35 cellular contexts compared by ENCODE assay signal in the genomic region with DNA sequence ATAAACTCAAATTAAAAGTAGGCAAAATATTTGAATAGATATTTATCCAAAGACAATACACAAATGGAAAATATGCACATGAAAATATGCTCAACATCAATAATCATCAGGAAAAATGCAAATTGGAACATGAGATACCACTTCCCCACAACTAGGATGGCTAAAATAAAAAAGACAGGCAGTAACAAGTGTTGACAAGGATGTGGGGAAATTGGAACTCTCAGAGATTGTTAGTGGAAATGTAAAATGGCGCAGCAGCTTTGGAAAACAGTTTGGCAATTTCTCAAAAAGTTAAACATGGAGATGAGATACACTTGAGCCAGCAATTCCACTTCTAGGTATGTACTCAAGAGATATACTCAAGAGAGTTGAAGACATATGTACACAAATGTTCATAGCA. TPM values are rescaled to one million over a fixed set of nuclear protein-coding genes. Genes with fewer than 3 reads are reported as not detected.
DNase-seq lines count a peak whose midpoint lies in the region; ATAC-seq, FAIRE-seq and TF ChIP-seq lines count a peak whose summit lies in the region.
"Had no signal": no experiment of that assay in that cellular context is flagged by ENCODE, and none has a peak within 500 bp of the region (broad histone marks: within the 10 kb centered on the region; RNA-seq: fewer than 3 reads in every experiment).

No MANE protein-coding gene starts in this region.

- POLR2A ChIA-PET in K562 (lab: Yijun Ruan, JAX) (interaction anchor here (0.9 kb wide), 1 partner anchor 11 kb away, joined by 3 read pairs; no protein-coding TSS in a partner anchor), endothelial cell of umbilical vein (lab: Charles Lee) (no interaction called here)

- H3K9ac ChIP-seq in K562 (ENCODE audit: insufficient read depth in 1 of 2, low read depth in 2 of 2, low read length in 2 of 2) = no peak overlapping the region
- H3K9ac ChIP-seq in endothelial cell of umbilical vein (replicated peaks; ENCODE audit: extremely low read depth, insufficient read depth, low read length) = no peak overlapping the region
- H3K9ac ChIP-seq: BLaER1; BLaER1 treated with 17β-estradiol and CSF1 and Interleukin-3, amounts not matched to agents 10 nM and 100 nM had no signal

- H3K36me3 ChIP-seq in K562 (ENCODE audit: control insufficient read depth, insufficient read depth, low read length) (no peaks in the 10 kb centered on the region), endothelial cell of umbilical vein (ENCODE audit: control insufficient read depth in 2 of 2, extremely low read depth in 1 of 2, insufficient read depth in 2 of 2, low read length in 2 of 2) (peaks cover 0 to 3% of the 10 kb centered on the region in 2 experiments), sigmoid colon (peaks cover 0 to 20% (median 8%) of the 10 kb centered on the region in 4 donors)
- H3K36me3 ChIP-seq: BE2C had no signal

- H3K9me1 ChIP-seq in K562 (ENCODE audit: control insufficient read depth, insufficient read depth, low read length) = no peaks in the 10 kb centered on the region
- no peaks in the 10 kb centered on the region for H3K9me1 ChIP-seq in endothelial cell of umbilical vein (replicated peaks; ENCODE audit: control insufficient read depth, extremely low read depth, insufficient read depth, low read length)

- H3K9me3 Mint-ChIP-seq in activated naive CD8-positive, alpha-beta T cell treated with anti-CD3 and anti-CD28 coated beads, Interleukin-2, amount 50 U/mL, for 24 hours = no peaks in the 10 kb centered on the region
- H3K9me3 Mint-ChIP-seq: CD14-positive monocyte; CD4-positive, alpha-beta memory T cell; CD4-positive, alpha-beta T cell; CD4-positive, CD25-positive, alpha-beta regulatory T cell; CD8-positive, alpha-beta memory T cell; CD8-positive, alpha-beta T cell had no signal

- no peak for ATAC-seq in K562
- no peak for ATAC-seq in activated naive CD8-positive, alpha-beta T cell treated with anti-CD3 and anti-CD28 coated beads, Interleukin-2, amount 50 U/mL, for 24 hours
- ATAC-seq: A549; CD8-positive, alpha-beta T cell had no signal

- no peak for TF ChIP-seq RAD21 in K562 (CRISPR knock-in tag; conservative IDR thresholded peaks at IDR 0.05 in 1 of 2, IDR thresholded peaks at IDR 0.05 in 1 of 2)

- no peak overlapping the region for H3K4me3 Mint-ChIP-seq in activated naive CD8-positive, alpha-beta T cell treated with anti-CD3 and anti-CD28 coated beads, Interleukin-2, amount 50 U/mL, for 24 hours
- H3K4me3 Mint-ChIP-seq: B cell; CD14-positive monocyte; CD4-positive, alpha-beta memory T cell; CD4-positive, alpha-beta T cell; CD4-positive, CD25-positive, alpha-beta regulatory T cell; CD8-positive, alpha-beta memory T cell; CD8-positive, alpha-beta T cell had no signal

- H3K9me3 ChIP-seq in K562 (replicated peaks; ENCODE audit: control insufficient read depth, insufficient read depth, low read depth, low read length) (no peaks in the 10 kb centered on the region), endothelial cell of umbilical vein (replicated peaks; ENCODE audit: control insufficient read depth, insufficient read depth, low read length) (no peaks in the 10 kb centered on the region), sigmoid colon (no peaks in the 10 kb centered on the region)
- H3K9me3 ChIP-seq: A549; BE2C; BLaER1; BLaER1 treated with 17β-estradiol and CSF1 and Interleukin-3, amounts not matched to agents 10 nM and 100 nM; Caco-2 had no signal

- peaks cover 0 to 10% of the 10 kb centered on the region in 2 experiments; a peak in 3 of 5 replicates for H3K27me3 ChIP-seq in K562 (ENCODE audit: control insufficient read depth in 2 of 2, insufficient read depth in 2 of 2, low read length in 2 of 2)
- no peaks in the 10 kb centered on the region for H3K27me3 ChIP-seq in endothelial cell of umbilical vein (ENCODE audit: control insufficient read depth in 2 of 2, insufficient read depth in 2 of 2, low read length in 2 of 2)
- no peaks in the 10 kb centered on the region for H3K27me3 ChIP-seq in sigmoid colon
- H3K27me3 ChIP-seq: BE2C; BLaER1; BLaER1 treated with 17β-estradiol and CSF1 and Interleukin-3, amounts not matched to agents 10 nM and 100 nM had no signal

- in situ Hi-C loops in K562 (cut with MboI) = no loop called here

- TF ChIP-seq POLR2A in K562 (conservative IDR thresholded peaks at IDR 0.05) = no peak
- no peak for TF ChIP-seq POLR2A in endothelial cell of umbilical vein (IDR thresholded peaks at IDR 0.05; ENCODE audit: low read depth, low read length)
- TF ChIP-seq POLR2A in sigmoid colon (IDR thresholded peaks at IDR 0.05) = no peak

- no peaks in the 10 kb centered on the region for H3K36me3 Mint-ChIP-seq in activated naive CD8-positive, alpha-beta T cell treated with anti-CD3 and anti-CD28 coated beads, Interleukin-2, amount 50 U/mL, for 24 hours (ENCODE audit: low read depth)
- H3K36me3 Mint-ChIP-seq: CD4-positive, alpha-beta memory T cell; CD4-positive, CD25-positive, alpha-beta regulatory T cell; CD8-positive, alpha-beta memory T cell; CD8-positive, alpha-beta T cell had no signal

- H3K79me2 ChIP-seq in K562 (ENCODE audit: control insufficient read depth, insufficient read depth, low read length) (no peaks in the 10 kb centered on the region), endothelial cell of umbilical vein (ENCODE audit: control insufficient read depth, insufficient read depth, low read length) (peaks cover 57% of the 10 kb centered on the region)

- H4K20me1 ChIP-seq in K562 (replicated peaks; ENCODE audit: control insufficient read depth, insufficient read depth, low read length) = no peaks in the 10 kb centered on the region
- H4K20me1 ChIP-seq in endothelial cell of umbilical vein (replicated peaks; ENCODE audit: control insufficient read depth, extremely low read depth, insufficient read depth, low read length) = peaks cover 3% of the 10 kb centered on the region

- no peak overlapping the region for H3K27ac ChIP-seq in K562 (ENCODE audit: extremely low read depth, low read depth, low read length)
- H3K27ac ChIP-seq in endothelial cell of umbilical vein (ENCODE audit: insufficient read depth, low read depth, low read length) = no peak overlapping the region
- no peak overlapping the region for H3K27ac ChIP-seq in sigmoid colon
- H3K27ac ChIP-seq: 22Rv1; A549; BLaER1; BLaER1 treated with 17β-estradiol and CSF1 and Interleukin-3, amounts not matched to agents 10 nM and 100 nM; C4-2B had no signal

- intact Hi-C loops in K562 (cut with micrococcal nuclease) = no loop called here
- intact Hi-C loops in endothelial cell of umbilical vein (cut with micrococcal nuclease) = no loop called here
- intact Hi-C loops in sigmoid colon (cut with DNase I) = no loop called here

- no peak overlapping the region for H3K27ac Mint-ChIP-seq in activated naive CD8-positive, alpha-beta T cell treated with anti-CD3 and anti-CD28 coated beads, Interleukin-2, amount 50 U/mL, for 24 hours
- H3K27ac Mint-ChIP-seq: B cell; CD14-positive monocyte; CD4-positive, alpha-beta memory T cell; CD4-positive, alpha-beta T cell; CD4-positive, CD25-positive, alpha-beta regulatory T cell; CD8-positive, alpha-beta memory T cell; CD8-positive, alpha-beta T cell had no signal

- FAIRE-seq in K562 (lab: Jason Lieb, UNC) = no peak
- FAIRE-seq in endothelial cell of umbilical vein (lab: Jason Lieb, UNC) = peak; percentile 47
- FAIRE-seq: A204.1, A549, D721Med had no signal

- no peaks in the 10 kb centered on the region for H3K27me3 Mint-ChIP-seq in activated naive CD8-positive, alpha-beta T cell treated with anti-CD3 and anti-CD28 coated beads, Interleukin-2, amount 50 U/mL, for 24 hours

- H3K4me2 ChIP-seq in K562 (ENCODE audit: insufficient read depth, low read length) = no peak overlapping the region
- H3K4me2 ChIP-seq in endothelial cell of umbilical vein (ENCODE audit: insufficient read depth, low read length) = no peak overlapping the region
- H3K4me2 ChIP-seq: A549 had no signal

- WGBS in K562 (ENCODE audit: insufficient coverage, low coverage, missing lambda C conversion rate) = 75% methylated on average over 1 of the region's 1 CpG
- 100% methylated on average over 1 of the region's 1 CpG for WGBS in sigmoid colon, 2 donors

- H3K4me3 ChIP-seq in K562 (no peak overlapping the region), endothelial cell of umbilical vein (replicated peaks in 1 of 3; ENCODE audit: insufficient read depth in 1 of 3, low read depth in 1 of 3, low read length in 3 of 3) (no peak overlapping the region), sigmoid colon (no peak overlapping the region)
- H3K4me3 ChIP-seq: A549; BLaER1; BLaER1 treated with 17β-estradiol and CSF1 and Interleukin-3, amounts not matched to agents 10 nM and 100 nM had no signal

- H2AFZ ChIP-seq in K562 (ENCODE audit: low read depth, low read length) = no peak overlapping the region
- H2AFZ ChIP-seq in endothelial cell of umbilical vein (ENCODE audit: low read depth, low read length) = no peak overlapping the region

- dilution Hi-C loops in endothelial cell of umbilical vein (cut with MboI; ENCODE audit: extremely low pct_ligation_motif_present, low sequenced_read_pairs) = no loop called here

- DNase-seq in K562 (ENCODE audit: extremely low read depth in 1 of 4, low spot score in 3 of 4) (no peak), endothelial cell of umbilical vein (ENCODE audit: low read depth, low spot score) (no peak), sigmoid colon (peak; percentile 4), NCI-H187 (lab: John Stamatoyannopoulos, UW) (no peak)
- DNase-seq in stimulated activated CD8-positive, alpha-beta memory T cell treated with anti-CD3 and anti-CD28 coated beads, Interleukin-4, amount 100 ng/mL, for 48 hours = no peak
- DNase-seq in activated naive CD8-positive, alpha-beta T cell treated with anti-CD3 and anti-CD28 coated beads, Interleukin-2, amount 50 U/mL, for 24 hours = no peak
- DNase-seq: 8988T; ACHN; AML-193; BE2C; C1 segment of cervical spinal cord; Caco-2; Calu3; CD4-positive, alpha-beta memory T cell; CD4-positive, alpha-beta T cell; CD4-positive, CD25-positive, alpha-beta regulatory T cell; CD8-positive, alpha-beta memory T cell; CD8-positive, alpha-beta T cell; COR-L47; DMS 273 treated with DMSO at 0.1 percent for 48 hours; DMS153; DMS53; DMS79; DMS79 treated with DMSO at 0.1 percent for 48 hours; DND-41; EL had no signal

- CTCF ChIA-PET in K562 (lab: Yijun Ruan, JAX; ENCODE audit: low intra/inter-chr PET ratio) = no interaction called here
- CTCF ChIA-PET in endothelial cell of umbilical vein (lab: Charles Lee) = interaction anchor here (0.8 to 1.3 kb wide), 3 partner anchors 21 to 101 kb away, joined by 3 read pairs; no protein-coding TSS in a partner anchor

- no TSS peak for BruUV-seq in K562 (replicated peaks; lab: Mats Ljungman, UMichigan)
- BruUV-seq in endothelial cell of umbilical vein (replicated peaks; lab: Mats Ljungman, UMichigan) = no TSS peak

- TF ChIP-seq CTCF in K562 (IDR thresholded peaks at IDR 0.05 in 2 of 3, conservative IDR thresholded peaks at IDR 0.05 in 1 of 3; ENCODE audit: insufficient read depth in 2 of 3, low read depth in 1 of 3, low read length in 3 of 3) (no peak), endothelial cell of umbilical vein (IDR thresholded peaks at IDR 0.05; ENCODE audit: extremely low read depth in 1 of 2, insufficient read depth in 1 of 2, low read depth in 1 of 2, low read length in 2 of 2) (no peak), sigmoid colon (IDR thresholded peaks at IDR 0.05) (no peak)

- TF ChIP-seq EP300 in K562 (IDR thresholded peaks at IDR 0.05; ENCODE audit: low read length) (no peak), sigmoid colon (IDR thresholded peaks at IDR 0.05) (no peak)

- no peaks in the 10 kb centered on the region for H3K4me1 Mint-ChIP-seq in activated naive CD8-positive, alpha-beta T cell treated with anti-CD3 and anti-CD28 coated beads, Interleukin-2, amount 50 U/mL, for 24 hours
- H3K4me1 Mint-ChIP-seq: B cell; CD4-positive, alpha-beta memory T cell; CD4-positive, CD25-positive, alpha-beta regulatory T cell; CD8-positive, alpha-beta memory T cell had no signal

- H3K4me1 ChIP-seq in K562 (replicated peaks in 1 of 2; ENCODE audit: control insufficient read depth in 2 of 2, insufficient read depth in 2 of 2, low read length in 2 of 2) (peaks cover 15 to 31% of the 10 kb centered on the region in 2 experiments), endothelial cell of umbilical vein (ENCODE audit: control insufficient read depth, extremely low read depth, insufficient read depth, low read length) (peaks cover 7% of the 10 kb centered on the region), sigmoid colon (peaks cover 0 to 45% (median 35%) of the 10 kb centered on the region in 4 donors)
- H3K4me1 ChIP-seq: Caco-2 had no signal

RNA-seq across cellular contexts. Expression of a gene that starts 48.8 kb away (rescaled TPM):
- 12.5 and 15.1 TPM in 2 replicates for total RNA-seq in K562 (2011; cell fraction: chromatin; rRNA removed; ENCODE audit: low replicate concordance)
- total RNA-seq in K562 (2011; cell fraction: nucleolus; rRNA removed) = 5.0 and 6.2 TPM in 2 replicates
- 10.3 and 12.7 TPM in 2 replicates for total RNA-seq in K562 (2011; cell fraction: nucleoplasm; rRNA removed)
- total RNA-seq in K562 (2014; rRNA removed) (4.5 and 4.9 TPM in 2 replicates), K562 (2014; rRNA removed; fragmentation: Illumina TruSeq; extraction: Trizol) (3.2 and 3.7 TPM in 2 replicates), K562 (2015; rRNA removed; fragmentation: Illumina TruSeq; extraction: Trizol) (2.9 and 3.3 TPM in 2 replicates), K562 (2021) (15.4 and 16.8 TPM in 2 replicates), endothelial cell of umbilical vein (136 and 138 TPM in 2 replicates), sigmoid colon (10 to 100 TPM; 17.1 to 44.9 (median 20.9) TPM)
- polyA plus RNA-seq in K562 (2011; rRNA removed) (0.91 TPM in 2 replicates), K562 (2014; fragmentation: Illumina TruSeq; extraction: Trizol) (10.7 and 13.2 TPM in 2 replicates), K562 (2014; fragmentation: Nextera tagmentation; extraction: Ambion mirVana) (1 to 10 TPM; 1.8 to 2.1 TPM), K562 (2014; rRNA removed) (4.2 and 5.6 TPM in 2 replicates), endothelial cell of umbilical vein (16.3 and 19.9 TPM in 2 replicates), sigmoid colon (1 to 10 TPM; 1.8 to 8.2 (median 3.0) TPM)
- polyA plus RNA-seq in K562 (2011; cell fraction: cytosol; rRNA removed) = 0.63 and 0.92 TPM in 2 replicates
- polyA plus RNA-seq in K562 (2011; cell fraction: nucleus; rRNA removed) = 2.0 and 4.7 TPM in 2 replicates
- 16.3 and 25.4 TPM in 2 replicates for polyA plus RNA-seq in K562 (2012)
- 1.5 and 1.9 TPM in 2 replicates for polyA minus RNA-seq in K562 (2011; rRNA and poly(A)+ RNA removed)
- 3.9 and 4.1 TPM in 2 replicates for polyA minus RNA-seq in K562 (2011; cell fraction: cytosol; rRNA and poly(A)+ RNA removed)
- 2.9 and 3.0 TPM in 2 replicates for polyA minus RNA-seq in K562 (2011; cell fraction: nucleus; rRNA and poly(A)+ RNA removed)
- polyA plus RNA-seq in endothelial cell of umbilical vein (2011; cell fraction: cytosol; rRNA removed) = 27.2 and 31.1 TPM in 2 replicates
- polyA plus RNA-seq in endothelial cell of umbilical vein (2011; cell fraction: nucleus; rRNA removed) = 58.6 and 65.0 TPM in 2 replicates
- polyA plus RNA-seq in endothelial cell of umbilical vein (2012) = 73.9 and 86.9 TPM in 2 replicates
- polyA minus RNA-seq in endothelial cell of umbilical vein = 45.0 and 46.8 TPM in 2 replicates
- polyA minus RNA-seq in endothelial cell of umbilical vein (2011; cell fraction: cytosol; rRNA and poly(A)+ RNA removed) = 0.31 TPM
- polyA minus RNA-seq in endothelial cell of umbilical vein (2011; cell fraction: nucleus; rRNA and poly(A)+ RNA removed) = 83.9 and 99.0 TPM in 2 replicates
